ENCODE assay signal across 8 cellular contexts in genomic region chr3:120596853-120597223, GRCh38. TPM values are rescaled to one million over a fixed set of nuclear protein-coding genes. Genes with fewer than 3 reads are reported as not detected.
DNase-seq lines count a peak whose midpoint lies in the region; ATAC-seq and TF ChIP-seq lines count a peak whose summit lies in the region.

No MANE protein-coding gene starts in this region.

- H3K4me1 Mint-ChIP-seq in mesothelial cell of epicardium, result peaks cover 7% of the 10 kb centered on the region

- H3K27ac ChIP-seq in 22Rv1, result peak overlapping the region; percentile 77
- peak overlapping the region; percentile 89 for H3K27ac ChIP-seq in HL-60 (replicated peaks)
- H3K27ac ChIP-seq in mammary epithelial cell (ENCODE audit: insufficient read depth, low read depth, low read length), result peak overlapping the region; percentile 81

- peak overlapping the region; percentile 94 for H2AFZ ChIP-seq in mammary epithelial cell (ENCODE audit: low read depth, low read length)

- no peaks in the 10 kb centered on the region for H3K4me1 ChIP-seq in mammary epithelial cell (ENCODE audit: insufficient read depth, low read length)

- DNase-seq in HL-60 (ENCODE audit: low read depth in 1 of 2, low spot score in 1 of 2) (no peak), mammary epithelial cell (no peak), mesothelial cell of epicardium (ENCODE audit: low spot score in 2 of 2, unreplicated experiment in 2 of 2) (no peak), islet precursor cell (no peak), NCI-H1930 (lab: John Stamatoyannopoulos, UW) (no peak)

- H3K4me2 ChIP-seq in mammary epithelial cell (ENCODE audit: insufficient read depth, low read depth, low read length), result peak overlapping the region; percentile 86

- 10% methylated on average over 3 of the region's 3 CpGs for WGBS in mammary epithelial cell (ENCODE audit: low coverage, missing lambda C conversion rate)

- no peaks in the 10 kb centered on the region for H3K9me3 ChIP-seq in mammary epithelial cell (replicated peaks; ENCODE audit: insufficient read depth, low read length)

- BruUV-seq in mammary epithelial cell (replicated peaks; lab: Mats Ljungman, UMichigan), result no TSS peak

- H3K9ac ChIP-seq in mammary epithelial cell (ENCODE audit: insufficient read depth, low read length), result peak overlapping the region; percentile 93

- H3K27ac Mint-ChIP-seq in mesothelial cell of epicardium, result peak overlapping the region; percentile 97

- peaks cover 6% of the 10 kb centered on the region for H3K36me3 Mint-ChIP-seq in mesothelial cell of epicardium

- H3K27me3 Mint-ChIP-seq in mesothelial cell of epicardium (ENCODE audit: low read depth), result no peaks in the 10 kb centered on the region

- no peaks in the 10 kb centered on the region for H3K27me3 ChIP-seq in HL-60 (ENCODE audit: insufficient read depth, poor library complexity, severe bottlenecking)
- H3K27me3 ChIP-seq in mammary epithelial cell (ENCODE audit: insufficient read depth, low read length), result no peaks in the 10 kb centered on the region

- peaks cover 36% of the 10 kb centered on the region for H3K79me2 ChIP-seq in mammary epithelial cell (ENCODE audit: insufficient read depth, low read length)

- H3K36me3 ChIP-seq in mammary epithelial cell (ENCODE audit: insufficient read depth, low read length), result peaks cover 18% of the 10 kb centered on the region

- no peaks in the 10 kb centered on the region for H4K20me1 ChIP-seq in mammary epithelial cell (ENCODE audit: insufficient read depth, low read length)

- ATAC-seq in GM19351 (IDR thresholded peaks at IDR 0.05; ENCODE audit: unreplicated experiment) (no peak), HG03457 (IDR thresholded peaks at IDR 0.05; ENCODE audit: unreplicated experiment) (no peak)

- no peak for TF ChIP-seq CTCF in 22Rv1 (IDR thresholded peaks at IDR 0.05)
- TF ChIP-seq CTCF in HL-60 (IDR thresholded peaks at IDR 0.05; ENCODE audit: insufficient read depth, low read length), result no peak
- no peak for TF ChIP-seq CTCF in mammary epithelial cell (conservative IDR thresholded peaks at IDR 0.05 in 1 of 2, IDR thresholded peaks at IDR 0.05 in 1 of 2; ENCODE audit: extremely low read depth in 1 of 2, insufficient read depth in 1 of 2, low read depth in 1 of 2, low read length in 2 of 2)
- no peak for TF ChIP-seq CTCF in mesothelial cell of epicardium (IDR thresholded peaks at IDR 0.05; ENCODE audit: unreplicated experiment)

- in situ Hi-C loops in mammary epithelial cell (cut with MboI; ENCODE audit: low sequenced_read_pairs in 2 of 2), result no loop called here

- intact Hi-C loops in mammary epithelial cell (cut with micrococcal nuclease), result loop anchor here (1.0 kb wide), 1 partner anchor 145 kb away; the partner anchor contains the start of genes GTF2E1 and RABL3

- H3K4me3 Mint-ChIP-seq in mesothelial cell of epicardium, result peak overlapping the region; percentile 87

- dilution Hi-C loops in mammary epithelial cell (cut with HindIII; ENCODE audit: low sequenced_read_pairs), result no loop called here

- H3K4me3 ChIP-seq in HL-60 (replicated peaks; ENCODE audit: insufficient read depth, low read length) (peak overlapping the region; percentile 76), mammary epithelial cell (replicated peaks in 1 of 3; ENCODE audit: insufficient read depth in 1 of 3, low read depth in 2 of 3, low read length in 3 of 3) (peak overlapping the region; percentile 70 to 77 (median 71))

- no peaks in the 10 kb centered on the region for H3K9me3 Mint-ChIP-seq in mesothelial cell of epicardium

- CTCF ChIA-PET in mammary epithelial cell (lab: Charles Lee; ENCODE audit: low non-redundant PET), result no interaction called here

RNA-seq across cellular contexts. Expression of gene NDUFB4, which starts 0.7 kb away (rescaled TPM):
- 10 to 100 TPM; 31.5 to 99.0 TPM for total RNA-seq in mammary epithelial cell
- 193 TPM for polyA plus RNA-seq in mammary epithelial cell
- polyA minus RNA-seq in mammary epithelial cell, result 111 TPM
- 103 to 108 TPM (median 103 TPM) in 3 replicates for total RNA-seq in mesothelial cell of epicardium
